In the genomic region with DNA sequence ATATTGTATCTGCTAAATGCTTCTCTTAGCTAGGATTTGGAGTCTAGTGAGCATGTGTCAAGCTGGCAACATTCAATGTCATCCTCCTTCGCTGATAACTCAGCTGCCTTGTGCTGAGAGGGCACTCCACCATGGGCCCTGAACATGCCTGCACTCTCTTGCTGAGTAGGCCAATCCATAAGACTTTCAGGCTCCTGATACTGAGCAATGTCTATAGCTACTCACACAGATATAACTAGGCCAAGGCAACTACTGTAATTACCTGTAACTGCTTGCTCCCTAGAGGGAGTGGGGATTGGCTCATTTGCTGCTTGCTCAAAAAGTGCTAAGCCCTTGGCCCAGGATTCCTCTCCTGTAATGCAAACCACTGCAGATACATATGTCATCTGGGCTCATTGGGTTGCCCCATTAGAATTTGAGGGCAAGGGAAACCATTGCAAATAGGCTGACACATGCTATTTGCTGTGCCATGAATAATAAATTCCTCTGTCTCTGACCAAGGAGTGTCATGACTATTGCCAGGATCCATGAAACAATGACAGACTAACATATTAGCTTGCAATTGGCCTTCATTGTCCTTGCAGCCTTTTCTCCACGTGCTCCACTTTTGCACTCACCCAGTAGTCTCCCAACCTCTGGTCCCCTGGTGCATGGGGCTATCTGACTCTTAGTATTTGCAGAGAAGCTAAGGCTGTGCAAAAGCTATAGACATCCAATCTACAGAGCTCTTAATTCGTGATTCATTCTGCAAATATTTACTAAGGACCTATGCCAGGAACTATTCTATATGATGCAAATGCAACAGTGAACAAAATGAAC, we compare ENCODE assay signal across 13 cellular contexts. TPM values are rescaled to one million over a fixed set of nuclear protein-coding genes. Genes with fewer than 3 reads are reported as not detected.
A peak's percentile ranks its signal among the peaks of the same experiment; 100 is the strongest.
DNase-seq lines count a peak whose midpoint lies in the region; ATAC-seq and TF ChIP-seq lines count a peak whose summit lies in the region.
"Had no signal": no experiment of that assay in that cellular context is flagged by ENCODE, and none has a peak within 500 bp of the region (broad histone marks: within the 10 kb centered on the region; RNA-seq: fewer than 3 reads in every experiment).

No MANE protein-coding gene starts in this region.

- POLR2A ChIA-PET in CD8-positive, alpha-beta T cell (lab: Charles Lee), result no interaction called here

- H3K36me3 Mint-ChIP-seq in neural progenitor cell, result no peaks in the 10 kb centered on the region
- H3K36me3 Mint-ChIP-seq in CD8-positive, alpha-beta T cell, result no peaks in the 10 kb centered on the region
- peaks cover 2% of the 10 kb centered on the region for H3K36me3 Mint-ChIP-seq in mesothelial cell of epicardium
- H3K36me3 Mint-ChIP-seq: natural killer cell treated with Interleukin-12 subunit alpha and Interleukin-12 subunit beta and Interleukin-15 and Interleukin-18, amount 100 ng/mL, for 72 hours had no signal

- H3K9ac ChIP-seq in neural progenitor cell, result no peak overlapping the region

- no peaks in the 10 kb centered on the region for H3K36me3 ChIP-seq in neural progenitor cell
- H3K36me3 ChIP-seq in CD8-positive, alpha-beta T cell (ENCODE audit: insufficient read depth, low read length), result no peaks in the 10 kb centered on the region

- no peaks in the 10 kb centered on the region for H3K4me1 Mint-ChIP-seq in neural progenitor cell
- no peaks in the 10 kb centered on the region for H3K4me1 Mint-ChIP-seq in CD8-positive, alpha-beta T cell (ENCODE audit: low read depth)
- H3K4me1 Mint-ChIP-seq in mesothelial cell of epicardium, result peaks cover 15% of the 10 kb centered on the region

- H3K27ac ChIP-seq in neural progenitor cell, result no peak overlapping the region
- H3K27ac ChIP-seq in CD8-positive, alpha-beta T cell (ENCODE audit: low read depth, low read length), result no peak overlapping the region

- H3K27ac Mint-ChIP-seq in neural progenitor cell (no peak overlapping the region), mesothelial cell of epicardium (no peak overlapping the region)
- no peak overlapping the region for H3K27ac Mint-ChIP-seq in CD8-positive, alpha-beta T cell
- H3K27ac Mint-ChIP-seq: natural killer cell treated with Interleukin-12 subunit alpha and Interleukin-12 subunit beta and Interleukin-15 and Interleukin-18, amount 100 ng/mL, for 72 hours had no signal

- H3K9me3 ChIP-seq in neural progenitor cell (ENCODE audit: low read depth), result no peaks in the 10 kb centered on the region
- H3K9me3 ChIP-seq in CD8-positive, alpha-beta T cell (ENCODE audit: low read length), result no peaks in the 10 kb centered on the region

- H3K27me3 ChIP-seq in neural progenitor cell, result no peaks in the 10 kb centered on the region
- H3K27me3 ChIP-seq in CD8-positive, alpha-beta T cell (ENCODE audit: insufficient read depth, low read length), result no peaks in the 10 kb centered on the region

- intact Hi-C loops in CD8-positive, alpha-beta T cell (cut with DNase I, micrococcal nuclease), result no loop called here

- DNase-seq in DMS53 (lab: John Stamatoyannopoulos, UW) (peak; percentile 95), LoVo (ENCODE audit: low spot score) (peak; percentile 49), amniotic stem cell (lab: John Stamatoyannopoulos, UW) (peak; percentile 2), hepatic stellate cell (ENCODE audit: low spot score) (peak; percentile 26), neural progenitor cell (ENCODE audit: low spot score) (no peak), mesothelial cell of epicardium (ENCODE audit: low spot score in 2 of 2, unreplicated experiment in 2 of 2) (no peak)
- DNase-seq in CD8-positive, alpha-beta T cell, result no peak
- no peak for DNase-seq in stimulated activated CD4-positive, alpha-beta T cell treated with anti-CD3 and anti-CD28 coated beads, Interleukin-2, amount 100 ng/mL, for 24 hours
- DNase-seq: activated CD8-positive, alpha-beta memory T cell treated with anti-CD3 and anti-CD28 coated beads, Interleukin-2, amount 50 U/mL, for 4 hours; kidney glomerular epithelial cell; NCI-H526 had no signal

- H3K4me1 ChIP-seq in neural progenitor cell, result no peaks in the 10 kb centered on the region
- no peaks in the 10 kb centered on the region for H3K4me1 ChIP-seq in CD8-positive, alpha-beta T cell (ENCODE audit: insufficient read depth, low read length)

- H3K9me3 Mint-ChIP-seq in neural progenitor cell (peaks cover 2% of the 10 kb centered on the region), mesothelial cell of epicardium (peaks cover 3% of the 10 kb centered on the region)
- no peaks in the 10 kb centered on the region for H3K9me3 Mint-ChIP-seq in CD8-positive, alpha-beta T cell
- H3K9me3 Mint-ChIP-seq: natural killer cell treated with Interleukin-12 subunit alpha and Interleukin-12 subunit beta and Interleukin-15 and Interleukin-18, amount 100 ng/mL, for 72 hours had no signal

- H3K4me3 ChIP-seq in neural progenitor cell, result no peak overlapping the region
- H3K4me3 ChIP-seq in CD8-positive, alpha-beta T cell (ENCODE audit: low read depth, low read length), result no peak overlapping the region
- H3K4me3 ChIP-seq: smooth muscle cell had no signal

- no peaks in the 10 kb centered on the region for H3F3A ChIP-seq in neural progenitor cell (ENCODE audit: low read depth)

- H4K20me1 ChIP-seq in neural progenitor cell (ENCODE audit: low read depth), result no peaks in the 10 kb centered on the region

- CTCF ChIA-PET in CD8-positive, alpha-beta T cell (lab: Charles Lee), result no interaction called here

- H3K27me3 Mint-ChIP-seq in neural progenitor cell (ENCODE audit: insufficient read depth, low read depth), result peaks cover 3% of the 10 kb centered on the region
- H3K27me3 Mint-ChIP-seq in CD8-positive, alpha-beta T cell (ENCODE audit: low read depth), result no peaks in the 10 kb centered on the region
- no peaks in the 10 kb centered on the region for H3K27me3 Mint-ChIP-seq in mesothelial cell of epicardium (ENCODE audit: low read depth)
- H3K27me3 Mint-ChIP-seq: natural killer cell treated with Interleukin-12 subunit alpha and Interleukin-12 subunit beta and Interleukin-15 and Interleukin-18, amount 100 ng/mL, for 72 hours had no signal

- no peak overlapping the region for H3K4me3 Mint-ChIP-seq in neural progenitor cell
- H3K4me3 Mint-ChIP-seq in CD8-positive, alpha-beta T cell, result no peak overlapping the region
- no peak overlapping the region for H3K4me3 Mint-ChIP-seq in mesothelial cell of epicardium
- H3K4me3 Mint-ChIP-seq: natural killer cell treated with Interleukin-12 subunit alpha and Interleukin-12 subunit beta and Interleukin-15 and Interleukin-18, amount 100 ng/mL, for 72 hours had no signal

- ATAC-seq in CD8-positive, alpha-beta T cell, result no peak
- ATAC-seq: natural killer cell treated with Interleukin-12 subunit alpha and Interleukin-12 subunit beta and Interleukin-15 and Interleukin-18, amount 100 ng/mL, for 72 hours had no signal

- TF ChIP-seq CTCF in neural progenitor cell (IDR thresholded peaks at IDR 0.05) (no peak), mesothelial cell of epicardium (IDR thresholded peaks at IDR 0.05; ENCODE audit: unreplicated experiment) (no peak)
- TF ChIP-seq CTCF in CD8-positive, alpha-beta T cell (IDR thresholded peaks at IDR 0.05), result no peak

- H3K4me2 ChIP-seq in neural progenitor cell, result no peak overlapping the region
- H3K4me2 ChIP-seq: smooth muscle cell had no signal

- H3K79me2 ChIP-seq in neural progenitor cell (ENCODE audit: low read depth), result no peaks in the 10 kb centered on the region

- no peak overlapping the region for H2AFZ ChIP-seq in neural progenitor cell (replicated peaks)

RNA-seq across cellular contexts. Expression of a gene that starts 36.9 kb away (rescaled TPM):
- total RNA-seq in neural progenitor cell (ENCODE audit: low replicate concordance) (9.8 and 11.8 TPM in 2 replicates), mesothelial cell of epicardium (75.8 to 81.4 TPM (median 76.5 TPM) in 3 replicates)
- total RNA-seq in CD8-positive, alpha-beta T cell, result 1 to 10 TPM; 9.4 to 9.6 TPM

Comparison
In these comparisons a context has a peak if more than half of its experiments do, and no peak if none do; other contexts are left out.
1. DNase-seq: peak in DMS53 (single experiment), LoVo (single experiment), amniotic stem cell (single experiment) and hepatic stellate cell (single experiment); none in neural progenitor cell (single experiment), CD8-positive, alpha-beta T cell (0 of 7), stimulated activated CD4-positive, alpha-beta T cell treated with anti-CD3 and anti-CD28 coated beads, Interleukin-2, amount 100 ng/mL, for 24 hours (0 of 2) and mesothelial cell of epicardium (0 of 2).